In the genomic region with DNA sequence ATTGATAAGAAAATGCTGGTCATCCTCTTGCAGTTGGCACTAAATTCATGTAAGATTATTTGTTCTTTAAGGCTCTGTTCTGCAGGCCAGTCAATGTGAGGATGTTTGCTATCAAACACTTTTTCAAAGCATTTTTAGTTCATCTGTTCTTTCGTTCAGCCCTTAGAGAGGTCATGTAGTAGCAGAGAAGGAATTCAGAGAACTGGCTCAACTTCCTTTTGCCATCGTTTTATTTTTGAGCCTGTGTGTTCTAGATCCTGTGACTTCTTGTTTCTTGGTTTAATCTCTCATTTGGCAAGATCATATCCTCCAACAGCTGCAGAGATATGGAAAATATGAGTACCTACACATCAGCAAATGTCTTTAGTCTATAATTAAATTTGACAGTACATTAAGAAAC, we compare ENCODE assay signal across 17 cellular contexts.
DNase-seq lines count a peak whose midpoint lies in the region; ATAC-seq and TF ChIP-seq lines count a peak whose summit lies in the region.
"Had no signal": no experiment of that assay in that cellular context is flagged by ENCODE, and none has a peak within 500 bp of the region (broad histone marks: within the 10 kb centered on the region; RNA-seq: fewer than 3 reads in every experiment).

No MANE protein-coding gene starts in this region.

- ATAC-seq in CD4-positive, alpha-beta T cell (ENCODE audit: poor library complexity): no peak
- no peak for ATAC-seq in GM19467 (IDR thresholded peaks at IDR 0.05; ENCODE audit: unreplicated experiment)
- ATAC-seq: GM23338, HCT116 had no signal

- H3K4me1 Mint-ChIP-seq in CD4-positive, alpha-beta T cell (ENCODE audit: low read depth): peaks cover 60% of the 10 kb centered on the region
- peaks cover 46% of the 10 kb centered on the region for H3K4me1 Mint-ChIP-seq in Calu3 (ENCODE audit: low read depth, unreplicated experiment)
- H3K4me1 Mint-ChIP-seq: GM23338 had no signal

- H2AFZ ChIP-seq in osteoblast (ENCODE audit: low read length): no peak overlapping the region
- H2AFZ ChIP-seq: GM23338, PC-9 had no signal

- no peaks in the 10 kb centered on the region for H3K9me3 ChIP-seq in CD4-positive, alpha-beta T cell (ENCODE audit: control insufficient read depth, low read length)
- no peaks in the 10 kb centered on the region for H3K9me3 ChIP-seq in osteoblast (ENCODE audit: low read depth, low read length)

- no peak overlapping the region for H3K4me3 ChIP-seq in fibroblast of the aortic adventitia (ENCODE audit: low read depth, low read length)
- H3K4me3 ChIP-seq in osteoblast (ENCODE audit: insufficient read depth, low read length): no peak overlapping the region
- H3K4me3 ChIP-seq: GM23338, PC-9 had no signal

- intact Hi-C loops in CD4-positive, alpha-beta T cell (cut with DNase I, micrococcal nuclease): loop anchor here (5.0 to 10.0 kb wide), 3 partner anchors 33 to 705 kb away; a partner anchor contains a TSS
- intact Hi-C loops in Calu3 (cut with micrococcal nuclease; ENCODE audit: unreplicated experiment): no loop called here

- no peak for DNase-seq in CD4-positive, alpha-beta T cell
- DNase-seq in Calu3 (no peak), fibroblast of the aortic adventitia (ENCODE audit: low read depth) (peak; percentile 51), osteoblast (ENCODE audit: insufficient read length, low spot score, missing footprints) (no peak), NCI-H1105 treated with DMSO at 0.1 percent for 48 hours (lab: John Stamatoyannopoulos, UW) (no peak)
- no peak for DNase-seq in activated naive CD4-positive, alpha-beta T cell treated with anti-CD3 and anti-CD28 coated beads, Interleukin-2, amount 50 U/mL, for 16 hours
- DNase-seq: DND-41, KG1, NCI-H1436 treated with DMSO at 0.1 percent for 48 hours, NCI-H2081, NCI-H510A, NCI-H774 had no signal

- H3K4me1 ChIP-seq in osteoblast (ENCODE audit: insufficient read depth, low read length): peaks cover 21% of the 10 kb centered on the region

- CTCF ChIA-PET in CD4-positive, alpha-beta T cell (lab: Charles Lee): no interaction called here
- CTCF ChIA-PET in Calu3 (lab: Charles Lee): no interaction called here

- H3K4me3 Mint-ChIP-seq in CD4-positive, alpha-beta T cell: no peak overlapping the region
- no peak overlapping the region for H3K4me3 Mint-ChIP-seq in Calu3 (ENCODE audit: low read depth, unreplicated experiment)
- H3K4me3 Mint-ChIP-seq: GM23338 had no signal

- no peaks in the 10 kb centered on the region for H4K20me1 ChIP-seq in osteoblast (ENCODE audit: insufficient read depth, low read length)

- no peaks in the 10 kb centered on the region for H3K36me3 Mint-ChIP-seq in CD4-positive, alpha-beta T cell (ENCODE audit: low read depth)
- H3K36me3 Mint-ChIP-seq in Calu3 (ENCODE audit: insufficient read depth, unreplicated experiment): peaks cover 7% of the 10 kb centered on the region

- H3K4me2 ChIP-seq in osteoblast (ENCODE audit: insufficient read depth, low read length): no peak overlapping the region
- H3K4me2 ChIP-seq: GM23338, PC-9 had no signal

- H3K36me3 ChIP-seq in osteoblast (ENCODE audit: insufficient read depth, low read length): no peaks in the 10 kb centered on the region

- H3K9me3 Mint-ChIP-seq in CD4-positive, alpha-beta T cell: peaks cover 2% of the 10 kb centered on the region
- H3K9me3 Mint-ChIP-seq in Calu3 (ENCODE audit: low read depth, unreplicated experiment): peaks cover 14% of the 10 kb centered on the region

- no peak for TF ChIP-seq CTCF in CD4-positive, alpha-beta T cell (IDR thresholded peaks at IDR 0.05)
- TF ChIP-seq CTCF in Calu3 (IDR thresholded peaks at IDR 0.05; ENCODE audit: unreplicated experiment) (no peak), VCaP (conservative IDR thresholded peaks at IDR 0.05) (no peak), fibroblast of the aortic adventitia (IDR thresholded peaks at IDR 0.05; ENCODE audit: insufficient read depth, low read length) (no peak), osteoblast (IDR thresholded peaks at IDR 0.05; ENCODE audit: extremely low read depth, low read depth, low read length) (no peak)

- H3K27me3 ChIP-seq in CD4-positive, alpha-beta T cell (ENCODE audit: control insufficient read depth, insufficient read depth, low read length): no peaks in the 10 kb centered on the region
- no peaks in the 10 kb centered on the region for H3K27me3 ChIP-seq in osteoblast (ENCODE audit: insufficient read depth, low read length)

- peak overlapping the region; percentile 83 for H3K27ac Mint-ChIP-seq in CD4-positive, alpha-beta T cell
- H3K27ac Mint-ChIP-seq in Calu3 (ENCODE audit: unreplicated experiment): peak overlapping the region; percentile 29
- H3K27ac Mint-ChIP-seq: GM23338 had no signal

- H3K27me3 Mint-ChIP-seq in CD4-positive, alpha-beta T cell: no peaks in the 10 kb centered on the region
- H3K27me3 Mint-ChIP-seq in Calu3 (ENCODE audit: unreplicated experiment): no peaks in the 10 kb centered on the region

- BruUV-seq in Calu3 (replicated peaks; lab: Mats Ljungman, UMichigan): no TSS peak

- no peaks in the 10 kb centered on the region for H3K79me2 ChIP-seq in osteoblast (ENCODE audit: insufficient read depth, low read length)

- POLR2A ChIA-PET in CD4-positive, alpha-beta T cell (lab: Charles Lee): interaction anchor here (2.6 kb wide), 1 partner anchor 11 kb away, joined by 14 read pairs; no protein-coding TSS in a partner anchor

- H3K27ac ChIP-seq in CD4-positive, alpha-beta T cell (ENCODE audit: low read depth, low read length): no peak overlapping the region
- H3K27ac ChIP-seq in VCaP (peak overlapping the region; percentile 64), osteoblast (ENCODE audit: low read depth, low read length) (no peak overlapping the region)
- H3K27ac ChIP-seq: PC-9 had no signal
